25 cellular contexts compared by ENCODE assay signal in the genomic region with DNA sequence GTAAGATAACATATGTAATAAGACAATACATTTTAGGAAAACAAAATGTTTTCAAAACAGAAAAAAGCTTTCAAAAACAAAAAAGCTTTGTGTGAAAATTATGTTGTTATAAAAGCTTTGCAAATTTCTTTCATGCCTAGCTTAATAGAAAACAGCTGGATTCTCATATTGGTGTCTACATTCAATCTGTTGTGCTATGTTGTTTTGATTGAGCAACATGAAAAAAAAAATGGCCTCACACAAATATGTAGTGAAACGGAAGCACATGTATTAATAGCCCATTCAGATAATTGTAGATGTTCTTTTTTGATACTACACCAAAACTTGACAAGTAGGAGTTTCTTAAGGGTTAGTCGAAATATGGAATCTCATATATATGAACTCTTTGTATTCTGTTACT.
A peak's percentile ranks its signal among the peaks of the same experiment; 100 is the strongest.
DNase-seq lines count a peak whose midpoint lies in the region; ATAC-seq and TF ChIP-seq lines count a peak whose summit lies in the region.
"Had no signal": no experiment of that assay in that cellular context is flagged by ENCODE, and none has a peak within 500 bp of the region (broad histone marks: within the 10 kb centered on the region; RNA-seq: fewer than 3 reads in every experiment).

No MANE protein-coding gene starts in this region.

- H3K27ac ChIP-seq in uterus (no peak overlapping the region), hepatocyte (no peak overlapping the region)
- H3K27ac ChIP-seq: ascending aorta, KMS-11, ovary, right lobe of liver, RWPE1, testis, vagina had no signal

- TF ChIP-seq POLR2A in uterus (IDR thresholded peaks at IDR 0.05): no peak

- TF ChIP-seq CTCF in Loucy (conservative IDR thresholded peaks at IDR 0.05; ENCODE audit: low read length) (no peak), fibroblast of mammary gland (conservative IDR thresholded peaks at IDR 0.05; ENCODE audit: control insufficient read depth, insufficient read depth, low read depth, low read length) (no peak), uterus (IDR thresholded peaks at IDR 0.05) (no peak), hepatocyte (IDR thresholded peaks at IDR 0.05; ENCODE audit: poor library complexity) (no peak)

- peaks cover 5% of the 10 kb centered on the region for H3K9me3 Mint-ChIP-seq in stimulated activated naive CD8-positive, alpha-beta T cell treated with anti-CD3 and anti-CD28 coated beads, Interleukin-15, Interleukin-2, amounts not matched to agents 100 ng/mL and 50 ng/mL, for 24 hours
- peaks cover 0 to 3% of the 10 kb centered on the region in 2 donors for H3K9me3 Mint-ChIP-seq in stimulated activated naive CD8-positive, alpha-beta T cell treated with anti-CD3 and anti-CD28 coated beads, Interleukin-15, amount 100 ng/mL, for 72 hours
- H3K9me3 Mint-ChIP-seq: activated CD8-positive, alpha-beta T cell treated with anti-CD3 and anti-CD28 coated beads for 36 hours; activated naive CD4-positive, alpha-beta T cell treated with anti-CD3 and anti-CD28 coated beads, Interleukin-2, amount 10 ng/mL, durations not matched to agents 7 days and 5 days; CD8-positive, alpha-beta T cell; central memory CD8-positive, alpha-beta T cell had no signal

- peaks cover 28% of the 10 kb centered on the region for H3K36me3 Mint-ChIP-seq in stimulated activated naive CD8-positive, alpha-beta T cell treated with anti-CD3 and anti-CD28 coated beads, Interleukin-15, Interleukin-2, amounts not matched to agents 100 ng/mL and 50 ng/mL, for 24 hours (ENCODE audit: low read depth)
- H3K36me3 Mint-ChIP-seq: CD8-positive, alpha-beta T cell had no signal

- H3K27me3 Mint-ChIP-seq in stimulated activated naive CD8-positive, alpha-beta T cell treated with anti-CD3 and anti-CD28 coated beads, Interleukin-15, Interleukin-2, amounts not matched to agents 100 ng/mL and 50 ng/mL, for 24 hours: no peaks in the 10 kb centered on the region
- H3K27me3 Mint-ChIP-seq in stimulated activated naive CD8-positive, alpha-beta T cell treated with anti-CD3 and anti-CD28 coated beads, Interleukin-15, amount 100 ng/mL, for 72 hours: no peaks in the 10 kb centered on the region
- H3K27me3 Mint-ChIP-seq: activated CD8-positive, alpha-beta T cell treated with anti-CD3 and anti-CD28 coated beads for 36 hours; activated naive CD4-positive, alpha-beta T cell treated with anti-CD3 and anti-CD28 coated beads, Interleukin-2, amount 10 ng/mL, durations not matched to agents 7 days and 5 days; central memory CD8-positive, alpha-beta T cell; naive thymus-derived CD4-positive, alpha-beta T cell had no signal

- DNase-seq in stimulated activated naive CD8-positive, alpha-beta T cell treated with anti-CD3 and anti-CD28 coated beads, Interleukin-15, amount 100 ng/mL, for 72 hours: no peak
- peak; percentile 67 for DNase-seq in fibroblast of mammary gland (ENCODE audit: low read depth)
- no peak for DNase-seq in uterus
- DNase-seq in MV-4-11 (lab: John Stamatoyannopoulos, UW): no peak
- no peak for DNase-seq in hepatocyte (ENCODE audit: low spot score)
- no peak for DNase-seq in ecto neural progenitor cell (ENCODE audit: low spot score)
- DNase-seq: activated CD8-positive, alpha-beta T cell treated with anti-CD3 and anti-CD28 coated beads for 36 hours; activated naive CD4-positive, alpha-beta T cell treated with anti-CD3 and anti-CD28 coated beads, Interleukin-2, amount 10 ng/mL, durations not matched to agents 7 days and 5 days; activated T-cell treated with anti-CD3 and anti-CD28 coated beads, Interleukin-2, amount 50 U/mL, for 1 hour; CD8-positive, alpha-beta T cell; mesendoderm; naive thymus-derived CD4-positive, alpha-beta T cell; NCI-H187; NCI-H526 treated with DMSO at 0.1 percent for 48 hours; ovary; right lobe of liver; testis had no signal

- no peak overlapping the region for H2AFZ ChIP-seq in Loucy (ENCODE audit: low read length)
- H2AFZ ChIP-seq in hepatocyte: no peak overlapping the region

- no peaks in the 10 kb centered on the region for H4K20me1 ChIP-seq in Loucy (ENCODE audit: insufficient read depth, low read length, poor library complexity, severe bottlenecking)
- no peaks in the 10 kb centered on the region for H4K20me1 ChIP-seq in hepatocyte (ENCODE audit: insufficient read depth, poor library complexity, severe bottlenecking)

- no peaks in the 10 kb centered on the region for H3F3A ChIP-seq in Loucy (ENCODE audit: low read depth)

- H3K27ac Mint-ChIP-seq in stimulated activated naive CD8-positive, alpha-beta T cell treated with anti-CD3 and anti-CD28 coated beads, Interleukin-15, Interleukin-2, amounts not matched to agents 100 ng/mL and 50 ng/mL, for 24 hours: peak overlapping the region; percentile 100
- H3K27ac Mint-ChIP-seq in stimulated activated naive CD8-positive, alpha-beta T cell treated with anti-CD3 and anti-CD28 coated beads, Interleukin-15, amount 100 ng/mL, for 72 hours: no peak overlapping the region
- H3K27ac Mint-ChIP-seq: CD8-positive, alpha-beta T cell; naive thymus-derived CD4-positive, alpha-beta T cell; WTC11 had no signal

- peaks cover 73% of the 10 kb centered on the region for H3K4me1 Mint-ChIP-seq in stimulated activated naive CD8-positive, alpha-beta T cell treated with anti-CD3 and anti-CD28 coated beads, Interleukin-15, Interleukin-2, amounts not matched to agents 100 ng/mL and 50 ng/mL, for 24 hours (ENCODE audit: low read depth)
- H3K4me1 Mint-ChIP-seq in stimulated activated naive CD8-positive, alpha-beta T cell treated with anti-CD3 and anti-CD28 coated beads, Interleukin-15, amount 100 ng/mL, for 72 hours: peaks cover 69% of the 10 kb centered on the region

- intact Hi-C loops in uterus (cut with DNase I; ENCODE audit: low total_unique reads): no loop called here

- H3K36me3 ChIP-seq in Loucy (ENCODE audit: insufficient read depth, low read length) (no peaks in the 10 kb centered on the region), uterus (no peaks in the 10 kb centered on the region), hepatocyte (replicated peaks; ENCODE audit: insufficient read depth, low read depth) (no peaks in the 10 kb centered on the region)
- H3K36me3 ChIP-seq: ascending aorta, ovary, right lobe of liver, vagina had no signal

- H3K4me3 Mint-ChIP-seq in stimulated activated naive CD8-positive, alpha-beta T cell treated with anti-CD3 and anti-CD28 coated beads, Interleukin-15, Interleukin-2, amounts not matched to agents 100 ng/mL and 50 ng/mL, for 24 hours: no peak overlapping the region
- peak overlapping the region in 1 of 2 donors; percentile 48 for H3K4me3 Mint-ChIP-seq in stimulated activated naive CD8-positive, alpha-beta T cell treated with anti-CD3 and anti-CD28 coated beads, Interleukin-15, amount 100 ng/mL, for 72 hours
- H3K4me3 Mint-ChIP-seq: activated CD8-positive, alpha-beta T cell treated with anti-CD3 and anti-CD28 coated beads for 36 hours; activated naive CD4-positive, alpha-beta T cell treated with anti-CD3 and anti-CD28 coated beads, Interleukin-2, amount 10 ng/mL, durations not matched to agents 7 days and 5 days; CD8-positive, alpha-beta T cell; central memory CD8-positive, alpha-beta T cell; naive thymus-derived CD4-positive, alpha-beta T cell; WTC11 had no signal

- H3K9me2 ChIP-seq in Loucy (replicated peaks; ENCODE audit: low read depth, low read length): no peaks in the 10 kb centered on the region
- H3K9me2 ChIP-seq in hepatocyte (replicated peaks; ENCODE audit: insufficient read depth): no peaks in the 10 kb centered on the region

- H3K4me3 ChIP-seq in Loucy (ENCODE audit: low read length, poor library complexity, severe bottlenecking) (no peak overlapping the region), fibroblast of mammary gland (ENCODE audit: control insufficient read depth, low read depth, low read length) (no peak overlapping the region), uterus (no peak overlapping the region), hepatocyte (no peak overlapping the region)
- H3K4me3 ChIP-seq: ascending aorta, ovary, right lobe of liver, testis, vagina had no signal

- no peaks in the 10 kb centered on the region for H3K27me3 ChIP-seq in Loucy (ENCODE audit: insufficient read depth, low read length, poor library complexity, severe bottlenecking)
- H3K27me3 ChIP-seq in uterus: no peaks in the 10 kb centered on the region
- no peaks in the 10 kb centered on the region for H3K27me3 ChIP-seq in hepatocyte
- H3K27me3 ChIP-seq: ascending aorta, ovary, right lobe of liver, testis, vagina had no signal

- 91% methylated on average over 2 of the region's 2 CpGs for WGBS in hepatocyte (ENCODE audit: low lambda C conversion rate, missing lambda C conversion rate)

- peaks cover 59% of the 10 kb centered on the region for H3K4me1 ChIP-seq in Loucy (ENCODE audit: insufficient read depth, low read length, poor library complexity, severe bottlenecking)
- no peaks in the 10 kb centered on the region for H3K4me1 ChIP-seq in uterus
- no peaks in the 10 kb centered on the region for H3K4me1 ChIP-seq in hepatocyte (ENCODE audit: insufficient read depth)
- H3K4me1 ChIP-seq: ascending aorta, testis had no signal

- no peak overlapping the region for H3K9ac ChIP-seq in Loucy (ENCODE audit: low read depth, low read length, poor library complexity, severe bottlenecking)
- H3K9ac ChIP-seq: KMS-11 had no signal

- H3K9me3 ChIP-seq in Loucy (ENCODE audit: insufficient read depth, low read depth, low read length) (no peaks in the 10 kb centered on the region), uterus (no peaks in the 10 kb centered on the region), hepatocyte (ENCODE audit: low read depth) (no peaks in the 10 kb centered on the region)
- H3K9me3 ChIP-seq: ascending aorta, ovary, right lobe of liver, testis, vagina had no signal

- H3K79me2 ChIP-seq in Loucy (ENCODE audit: insufficient read depth, low read length) (peaks cover 73% of the 10 kb centered on the region), hepatocyte (peaks cover 36% of the 10 kb centered on the region)

- peak overlapping the region; percentile 69 for H3K4me2 ChIP-seq in Loucy (ENCODE audit: low read depth, low read length, poor library complexity, severe bottlenecking)
- no peak overlapping the region for H3K4me2 ChIP-seq in hepatocyte
- H3K4me2 ChIP-seq: KMS-11 had no signal

- ATAC-seq in stimulated activated naive CD8-positive, alpha-beta T cell treated with anti-CD3 and anti-CD28 coated beads, Interleukin-15, amount 100 ng/mL, for 72 hours: no peak
- ATAC-seq: activated CD8-positive, alpha-beta T cell treated with anti-CD3 and anti-CD28 coated beads for 36 hours; CD8-positive, alpha-beta T cell; naive thymus-derived CD4-positive, alpha-beta T cell; right lobe of liver; WTC11 had no signal
